8 cellular contexts compared by ENCODE assay signal in genomic region chr9:6757988-6758417, GRCh38. TPM values are rescaled to one million over a fixed set of nuclear protein-coding genes. Genes with fewer than 3 reads are reported as not detected.
DNase-seq lines count a peak whose midpoint lies in the region; ATAC-seq and TF ChIP-seq lines count a peak whose summit lies in the region.

No MANE protein-coding gene starts in this region.

- no TSS peak for BruUV-seq in IMR-90 (replicated peaks; lab: Mats Ljungman, UMichigan)

- dilution Hi-C loops in IMR-90 (cut with HindIII; ENCODE audit: low sequenced_read_pairs, unreplicated experiment): no loop called here

- H2AFZ ChIP-seq in IMR-90 (replicated peaks; ENCODE audit: low read length, poor library complexity): peak overlapping the region; percentile 100

- WGBS in IMR-90 (ENCODE audit: extremely low coverage in 2 of 2, insufficient read length in 1 of 2), 2 experiments: 0% methylated on average over 16 of the region's 50 CpGs; no CpG with 5 or more reads in 1 of the 2 experiments
- no CpG with 5 or more reads among the region's 50 CpGs for WGBS in mesendoderm (ENCODE audit: extremely low coverage, insufficient coverage, low lambda C conversion rate)

- no peak overlapping the region for H2BK15ac ChIP-seq in IMR-90 (ENCODE audit: low read depth, low read length)
- H2BK15ac ChIP-seq in mesendoderm (replicated peaks; ENCODE audit: low read depth): peak overlapping the region; percentile 94

- H3K27me3 ChIP-seq in IMR-90 (ENCODE audit: control insufficient read depth, insufficient read depth, low read length): no peaks in the 10 kb centered on the region
- no peaks in the 10 kb centered on the region for H3K27me3 ChIP-seq in mesendoderm (ENCODE audit: insufficient read depth, low read length, poor library complexity)
- H3K27me3 ChIP-seq in uterus: no peaks in the 10 kb centered on the region

- CTCF ChIA-PET in IMR-90 (lab: Yijun Ruan, JAX): interaction anchor here (0.7 to 0.8 kb wide), 2 partner anchors 18 to 19 kb away, joined by 3 read pairs; no protein-coding TSS in a partner anchor

- ATAC-seq in GM21576 (IDR thresholded peaks at IDR 0.05; ENCODE audit: unreplicated experiment) (peak; percentile 6), IMR-90 (ENCODE audit: low read depth) (peak; percentile 79)

- TF ChIP-seq CTCF in IMR-90 (conservative IDR thresholded peaks at IDR 0.05; ENCODE audit: low read depth, low read length) (no peak), uterus (IDR thresholded peaks at IDR 0.05) (no peak)

- POLR2A ChIA-PET in IMR-90 (lab: Charles Lee; ENCODE audit: unreplicated experiment): interaction anchor here (0.5 to 1.3 kb wide), 4 partner anchors 19 to 46 kb away, joined by 3 to 4 read pairs (median 3); no protein-coding TSS in a partner anchor

- H3K79me2 ChIP-seq in mesendoderm (ENCODE audit: control insufficient read depth, insufficient read depth, low read length): peaks cover 6% of the 10 kb centered on the region

- H3K4me2 ChIP-seq in IMR-90 (ENCODE audit: low read depth, low read length) (peak overlapping the region; percentile 98), mesendoderm (ENCODE audit: low read length) (peak overlapping the region; percentile 93)

- H4K20me1 ChIP-seq in IMR-90 (ENCODE audit: insufficient read depth, low read length): peaks cover 11% of the 10 kb centered on the region

- peak overlapping the region; percentile 75 for H2AK9ac ChIP-seq in IMR-90 (replicated peaks; ENCODE audit: low read depth, low read length, poor library complexity)

- H2AK5ac ChIP-seq in IMR-90 (ENCODE audit: low read depth, low read length) (no peak overlapping the region), mesendoderm (ENCODE audit: low read length) (no peak overlapping the region)

- H3K36me3 ChIP-seq in IMR-90 (ENCODE audit: control insufficient read depth, insufficient read depth, low read length) (no peaks in the 10 kb centered on the region), mesendoderm (ENCODE audit: control insufficient read depth, insufficient read depth, low read length) (no peaks in the 10 kb centered on the region), uterus (no peaks in the 10 kb centered on the region)

- H3K4me1 ChIP-seq in IMR-90 (ENCODE audit: control insufficient read depth, insufficient read depth, low read length): no peaks in the 10 kb centered on the region
- H3K4me1 ChIP-seq in mesendoderm (ENCODE audit: control insufficient read depth, low read depth, low read length): no peaks in the 10 kb centered on the region
- peaks cover 0 to 3% of the 10 kb centered on the region in 2 donors for H3K4me1 ChIP-seq in uterus

- in situ Hi-C loops in IMR-90 (cut with MboI; ENCODE audit: low sequenced_read_pairs) (loop anchor here (10.0 kb wide), 1 partner anchor 73 kb away; no protein-coding TSS in a partner anchor), ACHN (cut with HindIII; ENCODE audit: low pct_ligation_motif_present, low pct_unique_long_range_greater_than_20kb, low sequenced_read_pairs) (no loop called here)

- H3K14ac ChIP-seq in IMR-90 (replicated peaks; ENCODE audit: low read depth, low read length): no peak overlapping the region

- peak overlapping the region; percentile 57 for H3K4me3 ChIP-seq in IMR-90 (ENCODE audit: insufficient read depth, low read depth, low read length)
- peak overlapping the region; percentile 82 for H3K4me3 ChIP-seq in mesendoderm (ENCODE audit: low read length)
- peak overlapping the region; percentile 82 for H3K4me3 ChIP-seq in uterus

- H4K91ac ChIP-seq in IMR-90 (ENCODE audit: insufficient read depth, low read depth, low read length): peak overlapping the region; percentile 27; the same call in 1 of the 2 replicates

- H4K8ac ChIP-seq in IMR-90 (ENCODE audit: low read depth in 2 of 2, low read length in 2 of 2): peak overlapping the region; percentile 53 to 97; a peak in 2 of 4 replicates
- no peak overlapping the region for H4K8ac ChIP-seq in mesendoderm (ENCODE audit: low read depth, low read length)

- H2BK120ac ChIP-seq in IMR-90 (ENCODE audit: low read depth, low read length) (no peak overlapping the region), mesendoderm (ENCODE audit: low read depth, low read length) (peak overlapping the region; percentile 6)

- no peak overlapping the region for H3K23ac ChIP-seq in IMR-90 (ENCODE audit: low read depth, low read length)
- H3K23ac ChIP-seq in mesendoderm (ENCODE audit: low read length): no peak overlapping the region

- H3K18ac ChIP-seq in IMR-90 (ENCODE audit: low read depth, low read length) (0 out of 2 replicates have a peak overlapping the region, but pooled peaks have one; percentile 8), mesendoderm (ENCODE audit: low read length) (peak overlapping the region; percentile 88)

- H2BK5ac ChIP-seq in IMR-90 (ENCODE audit: low read depth, low read length, poor library complexity, severe bottlenecking) (peak overlapping the region; percentile 74), mesendoderm (ENCODE audit: low read length) (no peak overlapping the region)

- H4K5ac ChIP-seq in IMR-90 (ENCODE audit: low read depth, low read length): no peak overlapping the region
- no peak overlapping the region for H4K5ac ChIP-seq in mesendoderm (ENCODE audit: low read length)

- peaks cover under 1 to 25% of the 10 kb centered on the region in 2 experiments; a peak in 3 of 4 replicates for H3K79me1 ChIP-seq in IMR-90 (ENCODE audit: low read depth in 1 of 2, low read length in 2 of 2)
- no peaks in the 10 kb centered on the region for H3K79me1 ChIP-seq in mesendoderm (ENCODE audit: low read length)

- H2BK20ac ChIP-seq in IMR-90 (ENCODE audit: low read depth, low read length): no peak overlapping the region

- H3K9me1 ChIP-seq in IMR-90 (ENCODE audit: insufficient read depth, low read length): no peaks in the 10 kb centered on the region

- H3K9ac ChIP-seq in IMR-90 (ENCODE audit: low read depth, low read length) (peak overlapping the region; percentile 67), mesendoderm (ENCODE audit: low read length) (peak overlapping the region; percentile 87)

- no peaks in the 10 kb centered on the region for H3K9me3 ChIP-seq in IMR-90 (ENCODE audit: control insufficient read depth, insufficient read depth, low read length)
- no peaks in the 10 kb centered on the region for H3K9me3 ChIP-seq in uterus

- no peak for TF ChIP-seq RAD21 in IMR-90 (IDR thresholded peaks at IDR 0.05; ENCODE audit: low read length)

- no peak overlapping the region for H3K56ac ChIP-seq in IMR-90 (ENCODE audit: extremely low read depth, insufficient read depth, low read length)
- peak overlapping the region; percentile 91 for H3K56ac ChIP-seq in mesendoderm (ENCODE audit: low read length)

- DNase-seq in GM03348 (ENCODE audit: low spot score) (peak; percentile 99), IMR-90 (no peak), mesendoderm (no peak), uterus (no peak), GM19238 (ENCODE audit: insufficient read length, low spot score) (no peak), ACHN (no peak)

- intact Hi-C loops in IMR-90 (cut with micrococcal nuclease): loop anchor here (2.0 kb wide), 1 partner anchor 77 kb away; no protein-coding TSS in a partner anchor
- intact Hi-C loops in uterus (cut with DNase I; ENCODE audit: low total_unique reads): no loop called here

- H3K4ac ChIP-seq in IMR-90 (ENCODE audit: low read depth, low read length): 0 out of 2 replicates have a peak overlapping the region, but pooled peaks have one; percentile 30
- no peak overlapping the region for H3K4ac ChIP-seq in mesendoderm (ENCODE audit: low read depth, low read length)

- TF ChIP-seq POLR2A in IMR-90 (IDR thresholded peaks at IDR 0.05; ENCODE audit: low read depth, low read length): no peak
- TF ChIP-seq POLR2A in uterus (IDR thresholded peaks at IDR 0.05): peak; percentile 7 to 36

- H3K27ac ChIP-seq in IMR-90 (ENCODE audit: insufficient read depth, low read length) (peak overlapping the region; percentile 68), cingulate gyrus (ENCODE audit: low read depth, low read length) (peak overlapping the region; percentile 99), mesendoderm (ENCODE audit: low read depth, low read length) (peak overlapping the region; percentile 41), uterus (peak overlapping the region; percentile 92 to 97)

TF ChIP-seq in IMR-90, 13 proteins besides CTCF, POLR2A, EP300 and RAD21:
- TF ChIP-seq NFE2L2 (IDR thresholded peaks at IDR 0.05; ENCODE audit: low read depth, low read length): no peak
- TF ChIP-seq MAZ (IDR thresholded peaks at IDR 0.05; ENCODE audit: borderline replicate concordance, low read depth, low read length): peak; percentile 83; the same call in 1 of the 2 replicates
- no peak for TF ChIP-seq BHLHE40 (IDR thresholded peaks at IDR 0.05; ENCODE audit: low read depth, low read length)
- TF ChIP-seq CEBPB (IDR thresholded peaks at IDR 0.05; ENCODE audit: low read depth, low read length): no peak
- TF ChIP-seq CHD1 (IDR thresholded peaks at IDR 0.05; ENCODE audit: low read depth, low read length): peak; percentile 32; the same call in 1 of the 2 replicates

RNA-seq across cellular contexts. Expression of gene KDM4C, which starts 0.2 kb away (rescaled TPM):
- total RNA-seq in IMR-90 (2012; rRNA removed): 23.8 and 26.7 TPM in 2 replicates
- 11.3 and 11.8 TPM in 2 replicates for polyA plus RNA-seq in IMR-90 (2012; rRNA removed)
- polyA plus RNA-seq in IMR-90 (2012; cell fraction: cytosol; rRNA removed): 3.0 and 4.4 TPM in 2 replicates
- 14.3 and 56.7 TPM in 2 replicates for polyA plus RNA-seq in IMR-90 (2012; cell fraction: nucleus; rRNA removed; ENCODE audit: low replicate concordance)
- polyA plus RNA-seq in mesendoderm (2013, experiment 1 of 2): 6.4 TPM
- 6.7 TPM for polyA plus RNA-seq in mesendoderm (2013, experiment 2 of 2)
- 10 to 100 TPM; 29.1 to 61.4 (median 45.5) TPM for total RNA-seq in uterus

Comparison
In these comparisons a context has a peak if more than half of its experiments do, and no peak if none do; other contexts are left out.
1. H3K27ac ChIP-seq: peak in every context shown above with its lines; median percentile 99 in cingulate gyrus; 94 in uterus; 68 in IMR-90; 41 in mesendoderm.